In the genomic region with DNA sequence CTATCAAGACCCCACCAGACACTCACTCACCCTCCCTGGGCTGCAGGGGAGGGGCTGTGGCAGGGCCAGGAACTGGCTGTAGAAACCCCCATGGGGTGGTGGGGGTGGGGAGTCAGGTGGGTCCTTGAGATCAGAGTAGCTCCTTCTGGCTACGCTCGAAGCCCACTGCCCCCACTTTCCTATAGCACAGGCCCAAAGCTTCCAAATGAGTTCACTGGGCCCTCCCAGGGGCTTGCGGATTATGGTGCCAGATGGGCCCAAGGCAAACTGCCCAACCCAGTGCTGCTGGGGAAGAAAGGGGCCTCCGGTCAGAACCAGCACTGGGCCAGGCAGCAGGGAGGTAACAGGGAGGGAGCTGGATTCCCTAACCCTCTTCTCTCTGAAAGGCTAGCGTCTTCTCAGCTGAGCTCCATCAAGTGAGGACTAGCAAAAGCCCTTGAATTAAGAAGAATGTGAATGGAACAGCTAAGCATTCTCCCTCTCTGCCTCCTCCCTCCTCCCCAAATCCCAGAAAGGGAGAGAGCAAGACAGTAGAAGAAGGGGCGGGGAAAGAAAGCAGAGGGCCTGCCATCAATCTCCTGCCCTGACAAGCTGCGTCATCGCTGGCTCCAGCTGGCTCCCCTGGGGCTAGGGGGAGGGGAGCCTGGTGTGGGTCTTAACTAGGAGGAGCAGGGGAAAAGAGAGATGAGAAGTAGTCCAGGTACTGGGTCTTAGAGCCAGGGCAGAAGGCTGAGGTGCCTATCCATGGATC, we compare ENCODE assay signal across 11 cellular contexts. TPM values are rescaled to one million over a fixed set of nuclear protein-coding genes. Genes with fewer than 3 reads are reported as not detected.
DNase-seq lines count a peak whose midpoint lies in the region; FAIRE-seq and TF ChIP-seq lines count a peak whose summit lies in the region.
"Had no signal": no experiment of that assay in that cellular context is flagged by ENCODE, and none has a peak within 500 bp of the region (broad histone marks: within the 10 kb centered on the region; RNA-seq: fewer than 3 reads in every experiment).

No MANE protein-coding gene starts in this region.

- H3K36me3 ChIP-seq in mesenchymal stem cell (ENCODE audit: control insufficient read depth in 1 of 2, insufficient read depth in 2 of 2, low read depth in 1 of 2, low read length in 2 of 2): no peaks in the 10 kb centered on the region
- H3K36me3 ChIP-seq in kidney (ENCODE audit: control insufficient read depth in 1 of 2, insufficient read depth in 2 of 2, low read length in 2 of 2): no peaks in the 10 kb centered on the region
- H3K36me3 ChIP-seq: esophagus muscularis mucosa had no signal

- no peak overlapping the region for H3K4me2 ChIP-seq in mesenchymal stem cell (ENCODE audit: low read length, poor library complexity, severe bottlenecking)

- H3K9ac ChIP-seq in mesenchymal stem cell (ENCODE audit: low read length) (peak overlapping the region; percentile 24), kidney (ENCODE audit: low read length in 2 of 2) (no peak overlapping the region)

- no peak overlapping the region for H3K23ac ChIP-seq in mesenchymal stem cell (ENCODE audit: low read length in 2 of 2)

- FAIRE-seq in kidney (lab: Jason Lieb, UNC): no peak

- no peak overlapping the region for H2BK5ac ChIP-seq in mesenchymal stem cell (ENCODE audit: low read depth, low read length, poor library complexity, severe bottlenecking)

- peak; percentile 91 for DNase-seq in DMS 273 (lab: John Stamatoyannopoulos, UW; ENCODE audit: unreplicated experiment)
- peak; percentile 87 for DNase-seq in NCI-H1436 (lab: John Stamatoyannopoulos, UW)
- DNase-seq in amniotic epithelial cell (ENCODE audit: low read depth): peak; percentile 32
- peak; percentile 24 for DNase-seq in mesenchymal stem cell
- DNase-seq in kidney: no peak
- no peak for DNase-seq in activated CD4-positive, alpha-beta T cell treated with anti-CD3 and anti-CD28 coated beads, Interleukin-2, amount 50 U/mL, for 4 hours
- DNase-seq in kidney glomerular epithelial cell (lab: John Stamatoyannopoulos, UW): no peak
- DNase-seq in hepatic stellate cell (ENCODE audit: low spot score): no peak
- DNase-seq: activated naive CD8-positive, alpha-beta T cell treated with anti-CD3 and anti-CD28 coated beads, Interleukin-2, amount 50 U/mL, for 24 hours; HFFc6 had no signal

- no peak overlapping the region for H4K8ac ChIP-seq in mesenchymal stem cell (ENCODE audit: low read length)

- H2BK120ac ChIP-seq in mesenchymal stem cell (ENCODE audit: low read depth, low read length): no peak overlapping the region

- no peak overlapping the region for H2AK5ac ChIP-seq in mesenchymal stem cell (ENCODE audit: low read length, severe bottlenecking)

- no peak for TF ChIP-seq CTCF in kidney (IDR thresholded peaks at IDR 0.05; ENCODE audit: borderline replicate concordance, extremely low read depth, insufficient read depth)

- H3K14ac ChIP-seq in mesenchymal stem cell (ENCODE audit: low read length in 2 of 2): no peak overlapping the region

- no peaks in the 10 kb centered on the region for H3K4me1 ChIP-seq in mesenchymal stem cell (ENCODE audit: control insufficient read depth, insufficient read depth, low read depth, low read length)
- H3K4me1 ChIP-seq in kidney (ENCODE audit: control insufficient read depth in 1 of 2, insufficient read depth in 1 of 2, low read depth in 1 of 2, low read length in 2 of 2): no peaks in the 10 kb centered on the region
- H3K4me1 ChIP-seq: esophagus muscularis mucosa had no signal

- H3K4ac ChIP-seq in mesenchymal stem cell (ENCODE audit: low read depth in 1 of 2, low read length in 2 of 2): no peak overlapping the region

- H3K27ac ChIP-seq in mesenchymal stem cell (ENCODE audit: low read length, poor library complexity, severe bottlenecking): no peak overlapping the region
- H3K27ac ChIP-seq in kidney (ENCODE audit: low read depth in 2 of 2, low read length in 2 of 2): no peak overlapping the region
- H3K27ac ChIP-seq: esophagus muscularis mucosa had no signal

- intact Hi-C loops in kidney (cut with DNase I): no loop called here

- H2BK15ac ChIP-seq in mesenchymal stem cell (ENCODE audit: low read depth, poor library complexity, severe bottlenecking): no peak overlapping the region

- H2BK12ac ChIP-seq in mesenchymal stem cell (ENCODE audit: low read length in 2 of 2): no peak overlapping the region

- no peaks in the 10 kb centered on the region for H3K79me1 ChIP-seq in mesenchymal stem cell (replicated peaks; ENCODE audit: low read length, poor library complexity, severe bottlenecking)

- peaks cover 3 to 70% of the 10 kb centered on the region in 2 experiments for H3K27me3 ChIP-seq in mesenchymal stem cell (ENCODE audit: control insufficient read depth in 1 of 2, insufficient read depth in 1 of 2, low read length in 2 of 2)
- H3K27me3 ChIP-seq: esophagus muscularis mucosa had no signal

- H3K9me3 ChIP-seq in mesenchymal stem cell (ENCODE audit: control insufficient read depth, low read length): no peaks in the 10 kb centered on the region
- no peaks in the 10 kb centered on the region for H3K9me3 ChIP-seq in kidney (ENCODE audit: control insufficient read depth in 1 of 2, low read length in 2 of 2)
- H3K9me3 ChIP-seq: esophagus muscularis mucosa had no signal

- H3K18ac ChIP-seq in mesenchymal stem cell (ENCODE audit: low read depth in 1 of 2, low read length in 2 of 2): no peak overlapping the region

- H4K91ac ChIP-seq in mesenchymal stem cell (ENCODE audit: low read length): no peak overlapping the region

- H3K4me3 ChIP-seq in mesenchymal stem cell (ENCODE audit: insufficient read depth in 1 of 2, low read depth in 1 of 2, low read length in 2 of 2) (no peak overlapping the region), kidney (ENCODE audit: low read length in 2 of 2) (no peak overlapping the region)
- H3K4me3 ChIP-seq: esophagus muscularis mucosa had no signal

- 38% methylated on average over 5 of the region's 8 CpGs for WGBS in mesenchymal stem cell

- no peak overlapping the region for H2AFZ ChIP-seq in mesenchymal stem cell (ENCODE audit: low read depth, low read length)

RNA-seq across cellular contexts. Expression of a gene that starts 34.7 kb away (rescaled TPM):
- polyA plus RNA-seq in mesenchymal stem cell (2013, experiment 1 of 2): 0.03 TPM
- 0.03 TPM for polyA plus RNA-seq in mesenchymal stem cell (2013, experiment 2 of 2)
- total RNA-seq in kidney: 0.25 TPM
- not detected for polyA plus RNA-seq in kidney (ENCODE audit: insufficient read depth, low read depth, low replicate concordance)

Comparison
In these comparisons a context has a peak if more than half of its experiments do, and no peak if none do; other contexts are left out.
1. DNase-seq: peak in DMS 273 (single experiment), NCI-H1436 (single experiment), amniotic epithelial cell (single experiment) and mesenchymal stem cell (single experiment); none in kidney (single experiment), activated CD4-positive, alpha-beta T cell treated with anti-CD3 and anti-CD28 coated beads, Interleukin-2, amount 50 U/mL, for 4 hours (0 of 2), kidney glomerular epithelial cell (single experiment) and hepatic stellate cell (single experiment).